ENCODE assay signal across 11 cellular contexts in genomic region chr7:108413782-108414492, GRCh38. TPM values are rescaled to one million over a fixed set of nuclear protein-coding genes. Genes with fewer than 3 reads are reported as not detected.
DNase-seq lines count a peak whose midpoint lies in the region; ATAC-seq, FAIRE-seq and TF ChIP-seq lines count a peak whose summit lies in the region.
"Had no signal": no experiment of that assay in that cellular context is flagged by ENCODE, and none has a peak within 500 bp of the region (broad histone marks: within the 10 kb centered on the region; RNA-seq: fewer than 3 reads in every experiment).

No MANE protein-coding gene starts in this region.

- FAIRE-seq in bronchial epithelial cell (lab: Jason Lieb, UNC) = no peak
- FAIRE-seq: HTR-8/SVneo had no signal

- peak overlapping the region; percentile 41 for H3K27ac ChIP-seq in mesodermal cell (ENCODE audit: low read depth, low read length, severe bottlenecking)
- H3K27ac ChIP-seq in sigmoid colon = no peak overlapping the region
- H3K27ac ChIP-seq: uterus had no signal

- DNase-seq in Daoy (ENCODE audit: low read depth) = peak; percentile 93
- DNase-seq in MG63 = peak; percentile 54
- DNase-seq in bronchial epithelial cell (ENCODE audit: low read depth) = peak; percentile 64
- no peak for DNase-seq in sigmoid colon
- no peak for DNase-seq in hepatic stellate cell (ENCODE audit: low spot score)
- no peak for DNase-seq in SW 1271 (lab: John Stamatoyannopoulos, UW)
- DNase-seq: T1000, uterus had no signal

- intact Hi-C loops in sigmoid colon (cut with DNase I) = no loop called here

- TF ChIP-seq POLR2A in sigmoid colon (IDR thresholded peaks at IDR 0.05) = no peak

- no peak overlapping the region for H3K4me3 ChIP-seq in MG63
- H3K4me3 ChIP-seq in bronchial epithelial cell (ENCODE audit: low read depth, low read length) = no peak overlapping the region
- H3K4me3 ChIP-seq in mesodermal cell (ENCODE audit: extremely low read depth, insufficient read depth, low read length, poor library complexity, severe bottlenecking) = no peak overlapping the region
- no peak overlapping the region for H3K4me3 ChIP-seq in sigmoid colon
- H3K4me3 ChIP-seq: uterus had no signal

- ATAC-seq in GM21526 (IDR thresholded peaks at IDR 0.05; ENCODE audit: low FRiP score, unreplicated experiment) = no peak

- H3K9me3 ChIP-seq in MG63 = no peaks in the 10 kb centered on the region
- no peaks in the 10 kb centered on the region for H3K9me3 ChIP-seq in mesodermal cell (ENCODE audit: control insufficient read depth, low read length)
- H3K9me3 ChIP-seq in sigmoid colon = no peaks in the 10 kb centered on the region
- H3K9me3 ChIP-seq: uterus had no signal

- WGBS in mesodermal cell (ENCODE audit: insufficient coverage in 2 of 2), 2 experiments = 92 to 94% methylated on average over 1 to 2 of the region's 3 CpGs
- 62 to 81% methylated on average over 3 of the region's 3 CpGs for WGBS in sigmoid colon, 2 donors

- TF ChIP-seq EP300 in sigmoid colon (IDR thresholded peaks at IDR 0.05) = no peak

- H3K36me3 ChIP-seq in MG63 (no peaks in the 10 kb centered on the region), bronchial epithelial cell (ENCODE audit: control insufficient read depth, insufficient read depth, low read length) (no peaks in the 10 kb centered on the region), mesodermal cell (ENCODE audit: control insufficient read depth, insufficient read depth, low read length) (no peaks in the 10 kb centered on the region), sigmoid colon (no peaks in the 10 kb centered on the region)
- H3K36me3 ChIP-seq: uterus had no signal

- TF ChIP-seq CTCF in bronchial epithelial cell (IDR thresholded peaks at IDR 0.05; ENCODE audit: insufficient read depth, low read length, severe bottlenecking) = no peak
- no peak for TF ChIP-seq CTCF in sigmoid colon (IDR thresholded peaks at IDR 0.05)

- H3K4me1 ChIP-seq in mesodermal cell (ENCODE audit: control insufficient read depth, insufficient read depth, low read length, poor library complexity, severe bottlenecking) (peaks cover 9% of the 10 kb centered on the region), sigmoid colon (peaks cover 0 to 5% (median 0%) of the 10 kb centered on the region in 4 donors)
- H3K4me1 ChIP-seq: uterus had no signal

- H3K27me3 ChIP-seq in MG63 = no peaks in the 10 kb centered on the region
- peaks cover 2% of the 10 kb centered on the region for H3K27me3 ChIP-seq in bronchial epithelial cell (ENCODE audit: control insufficient read depth, insufficient read depth, low read length)
- H3K27me3 ChIP-seq in sigmoid colon = no peaks in the 10 kb centered on the region
- H3K27me3 ChIP-seq: uterus had no signal

RNA-seq across cellular contexts. Expression of gene NRCAM, which starts 42.3 kb away (rescaled TPM):
- 0.11 and 1.0 TPM in 2 replicates for total RNA-seq in Daoy (2014; rRNA removed; shearing (Covaris generic))
- 0.79 and 1.5 TPM in 2 replicates for total RNA-seq in MG63 (2014; rRNA removed; shearing (Covaris generic); ENCODE audit: low replicate concordance)
- 0.26 and 0.51 TPM in 2 replicates for total RNA-seq in bronchial epithelial cell
- 8.8 TPM for polyA plus RNA-seq in mesodermal cell (2013, experiment 1 of 2)
- 7.7 TPM for polyA plus RNA-seq in mesodermal cell (2013, experiment 2 of 2)
- total RNA-seq in sigmoid colon = 1 to 10 TPM; 1.3 to 3.9 (median 1.6) TPM
- polyA plus RNA-seq in sigmoid colon = 1 to 10 TPM in 1 of 3 donors, not detected in 2; 2.3 TPM

Comparison
In these comparisons a context has a peak if more than half of its experiments do, and no peak if none do; other contexts are left out.
1. DNase-seq: peak in Daoy (single experiment), MG63 (single experiment) and bronchial epithelial cell (single experiment); none in sigmoid colon (single experiment), hepatic stellate cell (single experiment) and SW 1271 (0 of 2).